ENCODE assay signal across 21 cellular contexts in the genomic region with DNA sequence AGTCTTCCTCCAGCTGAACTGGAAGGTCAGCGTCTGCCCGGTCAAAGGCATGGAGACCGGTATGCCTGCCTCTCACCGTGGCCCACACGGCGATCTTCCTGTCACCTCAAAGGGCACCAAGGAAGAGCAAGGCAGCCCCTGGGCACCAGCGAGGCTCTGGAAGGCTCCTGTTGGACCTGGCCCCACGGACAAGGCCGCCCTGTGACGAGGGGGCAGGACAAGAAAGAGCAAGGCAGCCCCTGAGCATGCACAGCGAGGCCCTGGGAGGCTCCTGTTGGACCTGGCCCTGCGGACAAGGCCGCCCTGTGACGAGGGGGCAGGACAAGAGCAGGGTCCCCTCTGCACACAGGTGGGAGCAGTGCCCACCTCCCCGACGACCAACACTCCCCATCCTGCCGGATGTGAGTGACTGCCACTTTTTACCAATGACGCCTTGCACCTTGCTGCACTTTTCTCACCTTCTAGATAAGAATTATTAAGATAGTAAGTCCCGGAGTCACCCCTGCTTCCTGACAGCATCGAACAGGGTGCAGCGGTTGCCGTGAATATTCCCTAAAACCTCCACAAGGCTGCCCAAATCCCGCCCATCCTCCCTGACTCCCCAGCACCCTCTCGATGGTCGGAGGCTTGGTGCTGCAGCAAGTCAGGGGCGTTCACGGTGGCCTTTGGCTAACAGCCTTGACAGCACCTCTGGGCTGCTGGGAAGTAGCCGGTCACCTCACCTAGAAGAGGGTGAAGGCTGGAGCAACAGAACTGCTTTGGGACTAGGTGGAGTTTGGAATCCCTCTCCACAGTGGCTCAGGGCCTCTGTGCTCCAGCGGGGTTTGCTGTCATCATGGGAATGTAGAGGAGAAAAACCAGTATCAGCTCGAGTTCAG. TPM values are rescaled to one million over a fixed set of nuclear protein-coding genes. Genes with fewer than 3 reads are reported as not detected.
DNase-seq lines count a peak whose midpoint lies in the region; ATAC-seq and TF ChIP-seq lines count a peak whose summit lies in the region.
"Had no signal": no experiment of that assay in that cellular context is flagged by ENCODE, and none has a peak within 500 bp of the region (broad histone marks: within the 10 kb centered on the region; RNA-seq: fewer than 3 reads in every experiment).

No MANE protein-coding gene starts in this region.

- H3K36me3 ChIP-seq in prostate gland = no peaks in the 10 kb centered on the region
- H3K36me3 ChIP-seq: SJCRH30 had no signal

- CTCF ChIA-PET in Calu3 (lab: Charles Lee) (no interaction called here), RWPE1 (lab: Yijun Ruan, JAX) (interaction anchor here (1.0 kb wide), 1 partner anchor 15 kb away, joined by 3 read pairs; no protein-coding TSS in a partner anchor)

- no peak for DNase-seq in Calu3
- DNase-seq in RWPE1 (ENCODE audit: low spot score) = no peak
- no peak for DNase-seq in left colon
- no peak for DNase-seq in prostate gland (ENCODE audit: low spot score)
- DNase-seq in activated naive CD4-positive, alpha-beta T cell treated with Interleukin-2 at 50 U/mL for 16 hours = no peak
- no peak for DNase-seq in NCI-H187 (lab: John Stamatoyannopoulos, UW)
- no peak for DNase-seq in HuH-7 (ENCODE audit: low spot score)
- DNase-seq: activated B cell treated with CpG ODN at 0.5 μM for 24 hours; activated naive CD4-positive, alpha-beta T cell treated with anti-CD3 and anti-CD28 coated beads, Interleukin-2, amount 10 ng/mL, durations not matched to agents 7 days and 5 days; C1 segment of cervical spinal cord; DND-41; endodermal cell; esophagus squamous epithelium; foreskin melanocyte; naive thymus-derived CD4-positive, alpha-beta T cell; NCI-H187 treated with DMSO at 0.1 percent for 48 hours; NCI-H524 treated with DMSO at 0.1 percent for 48 hours; Peyer's patch; SJCRH30; stimulated activated CD4-positive, alpha-beta T cell treated with anti-CD3 and anti-CD28 coated beads, Interleukin-2, amount 100 ng/mL, for 24 hours had no signal

- peak overlapping the region; percentile 32 for H3K27ac Mint-ChIP-seq in Calu3 (ENCODE audit: unreplicated experiment)
- H3K27ac Mint-ChIP-seq: activated B cell treated with CpG ODN at 0.5 μM for 24 hours; activated naive CD4-positive, alpha-beta T cell treated with anti-CD3 and anti-CD28 coated beads, Interleukin-2, amount 10 ng/mL, durations not matched to agents 7 days and 5 days; endodermal cell; naive thymus-derived CD4-positive, alpha-beta T cell had no signal

- no peaks in the 10 kb centered on the region for H3K27me3 ChIP-seq in prostate gland (replicated peaks; ENCODE audit: insufficient read depth)
- H3K27me3 ChIP-seq: esophagus squamous epithelium, Peyer's patch, SJCRH30 had no signal

- H3K36me3 Mint-ChIP-seq in Calu3 (ENCODE audit: insufficient read depth, unreplicated experiment) = peaks cover 20% of the 10 kb centered on the region
- H3K36me3 Mint-ChIP-seq: activated naive CD4-positive, alpha-beta T cell treated with anti-CD3 and anti-CD28 coated beads, Interleukin-2, amount 10 ng/mL, durations not matched to agents 7 days and 5 days had no signal

- no peaks in the 10 kb centered on the region for H3K9me3 ChIP-seq in prostate gland
- H3K9me3 ChIP-seq: esophagus squamous epithelium, Peyer's patch, SJCRH30 had no signal

- TF ChIP-seq POLR2A in prostate gland (IDR thresholded peaks at IDR 0.05) = no peak

- 78% methylated on average over 28 of the region's 30 CpGs for WGBS in prostate gland

- peak; percentile 4 for ATAC-seq in left colon
- ATAC-seq in GM21423 (IDR thresholded peaks at IDR 0.05; ENCODE audit: unreplicated experiment) = no peak

- no peaks in the 10 kb centered on the region for H3K27me3 Mint-ChIP-seq in Calu3 (ENCODE audit: unreplicated experiment)
- H3K27me3 Mint-ChIP-seq: activated B cell treated with CpG ODN at 0.5 μM for 24 hours; naive thymus-derived CD4-positive, alpha-beta T cell had no signal

- no TSS peak for BruUV-seq in Calu3 (replicated peaks; lab: Mats Ljungman, UMichigan)

- H3K4me1 ChIP-seq in prostate gland (replicated peaks) = no peaks in the 10 kb centered on the region
- H3K4me1 ChIP-seq: SJCRH30 had no signal

- no peaks in the 10 kb centered on the region for H3K9me3 Mint-ChIP-seq in Calu3 (ENCODE audit: low read depth, unreplicated experiment)
- H3K9me3 Mint-ChIP-seq: activated B cell treated with CpG ODN at 0.5 μM for 24 hours; activated naive CD4-positive, alpha-beta T cell treated with anti-CD3 and anti-CD28 coated beads, Interleukin-2, amount 10 ng/mL, durations not matched to agents 7 days and 5 days; endodermal cell had no signal

- H3K4me3 ChIP-seq in prostate gland = no peak overlapping the region
- H3K4me3 ChIP-seq: esophagus squamous epithelium, SJCRH30 had no signal

- intact Hi-C loops in Calu3 (cut with micrococcal nuclease; ENCODE audit: unreplicated experiment) = loop anchor here (10.0 kb wide), 1 partner anchor 51 kb away; no protein-coding TSS in a partner anchor
- intact Hi-C loops in left colon (cut with DNase I, micrococcal nuclease) = no loop called here
- intact Hi-C loops in prostate gland (cut with DNase I) = no loop called here

- H3K27ac ChIP-seq in RWPE1 (peak overlapping the region; percentile 14; the same call in 1 of the 2 replicates), prostate gland (peak overlapping the region; percentile 71 to 77)
- H3K27ac ChIP-seq: SJCRH30 had no signal

- peak overlapping the region; percentile 24 for H3K4me3 Mint-ChIP-seq in Calu3 (ENCODE audit: low read depth, unreplicated experiment)
- H3K4me3 Mint-ChIP-seq: activated B cell treated with CpG ODN at 0.5 μM for 24 hours; activated naive CD4-positive, alpha-beta T cell treated with anti-CD3 and anti-CD28 coated beads, Interleukin-2, amount 10 ng/mL, durations not matched to agents 7 days and 5 days; endodermal cell; naive thymus-derived CD4-positive, alpha-beta T cell had no signal

- POLR2A ChIA-PET in RWPE1 (lab: Yijun Ruan, JAX; ENCODE audit: low non-redundant PET) = no interaction called here

- H3K4me1 Mint-ChIP-seq in Calu3 (ENCODE audit: low read depth, unreplicated experiment) = peaks cover 29% of the 10 kb centered on the region
- H3K4me1 Mint-ChIP-seq: endodermal cell had no signal

- no peak for TF ChIP-seq CTCF in Calu3 (IDR thresholded peaks at IDR 0.05; ENCODE audit: unreplicated experiment)
- TF ChIP-seq CTCF in RWPE1 (conservative IDR thresholded peaks at IDR 0.05; ENCODE audit: low read depth) = no peak
- TF ChIP-seq CTCF in prostate gland (IDR thresholded peaks at IDR 0.05) = no peak

RNA-seq across cellular contexts. Expression of gene WDR45B, which starts 5.6 kb away (rescaled TPM):
- total RNA-seq in Calu3 (2022) (106 and 108 TPM in 2 replicates), left colon (10 to 100 TPM; 67.1 to 77.9 TPM), prostate gland (100 to 1,000 TPM in 1 of 2 donors, 10 to 100 TPM in 1; 97.8 to 146 TPM)

RNA-seq across cellular contexts. Expression of gene RAB40B, which starts 44.6 kb away (rescaled TPM):
- total RNA-seq in Calu3 (2022) (20.5 and 21.9 TPM in 2 replicates), left colon (10 to 100 TPM; 29.4 to 29.5 TPM), prostate gland (10 to 100 TPM; 23.8 to 34.9 TPM)
